Comparison of ENCODE assay signal across 8 cellular contexts in the genomic region with DNA sequence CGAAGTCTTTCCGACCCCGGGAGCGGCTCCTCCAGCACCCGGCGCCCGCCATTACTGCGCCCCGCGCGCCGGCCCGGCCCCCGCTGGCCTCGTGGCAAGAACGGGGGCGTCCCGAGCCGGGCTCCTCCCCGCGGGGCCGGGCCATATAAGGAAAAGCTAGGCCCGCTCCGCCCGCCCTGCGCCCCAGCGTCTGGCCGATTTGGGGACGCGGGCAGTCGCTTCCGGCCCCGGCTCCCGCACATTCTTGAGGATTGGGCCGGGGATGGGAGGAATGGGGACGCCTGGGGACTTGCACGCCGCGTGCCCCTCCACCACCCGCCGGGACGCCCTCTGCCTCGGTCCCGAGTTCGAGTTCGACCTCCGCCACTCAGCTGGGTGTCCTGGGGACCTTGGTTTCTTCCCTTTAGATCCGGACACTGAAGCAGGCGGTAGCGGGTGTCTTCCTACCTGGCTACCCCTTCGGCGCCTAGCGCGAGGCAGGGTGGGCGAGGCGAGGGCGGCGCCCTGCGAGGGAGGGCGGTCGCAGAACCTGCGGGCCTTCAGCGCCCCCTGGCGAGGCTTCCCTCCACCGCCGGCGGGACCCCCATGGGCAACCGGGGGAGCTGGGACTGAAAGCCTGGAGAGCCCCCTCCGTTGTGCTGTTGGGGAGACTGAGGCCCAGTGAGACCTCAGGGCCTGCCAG. TPM values are rescaled to one million over a fixed set of nuclear protein-coding genes. Genes with fewer than 3 reads are reported as not detected.
DNase-seq lines count a peak whose midpoint lies in the region; ATAC-seq and TF ChIP-seq lines count a peak whose summit lies in the region.

No MANE protein-coding gene starts in this region.

- H3K4me1 ChIP-seq in esophagus (ENCODE audit: control insufficient read depth in 2 of 2, insufficient read depth in 2 of 2, low read length in 1 of 2) (peaks cover 11 to 31% of the 10 kb centered on the region in 2 donors), muscle layer of colon (ENCODE audit: insufficient read depth, low read length) (peaks cover 78% of the 10 kb centered on the region)

- H3K36me3 ChIP-seq in esophagus (ENCODE audit: control insufficient read depth in 2 of 2, insufficient read depth in 2 of 2, low read length in 1 of 2), result peaks cover 0 to 19% of the 10 kb centered on the region in 2 donors
- H3K36me3 ChIP-seq in muscle layer of colon (ENCODE audit: insufficient read depth, low read length), result peaks cover 39% of the 10 kb centered on the region

- peak; percentile 82 for TF ChIP-seq CTCF in GM12872 (IDR thresholded peaks at IDR 0.05; ENCODE audit: insufficient read depth, low read depth, low read length)

- 0 to 1% methylated on average over 50 to 69 of the region's 69 CpGs for WGBS in esophagus, 2 donors

- peak; percentile 61 for ATAC-seq in HG02678 (IDR thresholded peaks at IDR 0.05; ENCODE audit: unreplicated experiment)

- H3K27ac ChIP-seq in esophagus (ENCODE audit: low read depth in 2 of 2, low read length in 1 of 2) (peak overlapping the region; percentile 94 to 96), muscle layer of colon (ENCODE audit: low read depth, low read length) (peak overlapping the region; percentile 97)

- H3K9me3 ChIP-seq in esophagus (ENCODE audit: control insufficient read depth in 2 of 2, insufficient read depth in 1 of 2, low read depth in 1 of 2, low read length in 1 of 2) (no peaks in the 10 kb centered on the region), muscle layer of colon (ENCODE audit: low read length) (no peaks in the 10 kb centered on the region)

- H3K27me3 ChIP-seq in esophagus (ENCODE audit: control insufficient read depth in 1 of 2, insufficient read depth in 2 of 2, low read length in 2 of 2) (no peaks in the 10 kb centered on the region), muscle layer of colon (ENCODE audit: control insufficient read depth in 1 of 2, insufficient read depth in 2 of 2, low read length in 2 of 2) (no peaks in the 10 kb centered on the region)

- peak overlapping the region; percentile 58 for H3K9ac ChIP-seq in muscle layer of colon (ENCODE audit: low read length)

- peak; percentile 83 for DNase-seq in NOMO-1 treated with dmso at 0.1 percent for 144 hours (lab: John Stamatoyannopoulos, UW; ENCODE audit: unreplicated experiment)
- DNase-seq in activated T-cell treated with anti-CD3 and anti-CD28 coated beads, Interleukin-2, amount 50 U/mL, for 1 hour, result peak; percentile 85
- DNase-seq in stimulated activated CD8-positive, alpha-beta memory T cell treated with anti-CD3 and anti-CD28 coated beads, Interleukin-7, amount 100 ng/mL, for 4 hours (ENCODE audit: low read depth in 2 of 2), result peak; percentile 70 to 82
- DNase-seq in SHP77 treated with DMSO at 0.1 percent for 48 hours (lab: John Stamatoyannopoulos, UW), result no peak

- H3K4me3 ChIP-seq in esophagus (ENCODE audit: low read depth in 1 of 2, low read length in 2 of 2) (peak overlapping the region; percentile 57 to 69), muscle layer of colon (ENCODE audit: low read depth in 1 of 2, low read length in 2 of 2) (peak overlapping the region; percentile 40 to 92)

RNA-seq across cellular contexts. Expression of a gene that starts 3.8 kb away (rescaled TPM):
- 100 to 1,000 TPM; 100 to 103 TPM for polyA plus RNA-seq in esophagus

RNA-seq across cellular contexts. Expression of a gene that starts 22.4 kb away (rescaled TPM):
- polyA plus RNA-seq in esophagus, result 100 to 1,000 TPM in 1 of 2 donors, 10 to 100 TPM in 1; 41.1 to 127 TPM

RNA-seq across cellular contexts. Expression of a gene that starts 37.8 kb away (rescaled TPM):
- 1 to 10 TPM; 1.6 to 3.3 TPM for polyA plus RNA-seq in esophagus

RNA-seq across cellular contexts. Expression of a gene that starts 55.4 kb away (rescaled TPM):
- 10 to 100 TPM in 1 of 2 donors, 1 to 10 TPM in 1; 5.3 to 13.1 TPM for polyA plus RNA-seq in esophagus
